Comparison of ENCODE assay signal across 20 cellular contexts in the genomic region with DNA sequence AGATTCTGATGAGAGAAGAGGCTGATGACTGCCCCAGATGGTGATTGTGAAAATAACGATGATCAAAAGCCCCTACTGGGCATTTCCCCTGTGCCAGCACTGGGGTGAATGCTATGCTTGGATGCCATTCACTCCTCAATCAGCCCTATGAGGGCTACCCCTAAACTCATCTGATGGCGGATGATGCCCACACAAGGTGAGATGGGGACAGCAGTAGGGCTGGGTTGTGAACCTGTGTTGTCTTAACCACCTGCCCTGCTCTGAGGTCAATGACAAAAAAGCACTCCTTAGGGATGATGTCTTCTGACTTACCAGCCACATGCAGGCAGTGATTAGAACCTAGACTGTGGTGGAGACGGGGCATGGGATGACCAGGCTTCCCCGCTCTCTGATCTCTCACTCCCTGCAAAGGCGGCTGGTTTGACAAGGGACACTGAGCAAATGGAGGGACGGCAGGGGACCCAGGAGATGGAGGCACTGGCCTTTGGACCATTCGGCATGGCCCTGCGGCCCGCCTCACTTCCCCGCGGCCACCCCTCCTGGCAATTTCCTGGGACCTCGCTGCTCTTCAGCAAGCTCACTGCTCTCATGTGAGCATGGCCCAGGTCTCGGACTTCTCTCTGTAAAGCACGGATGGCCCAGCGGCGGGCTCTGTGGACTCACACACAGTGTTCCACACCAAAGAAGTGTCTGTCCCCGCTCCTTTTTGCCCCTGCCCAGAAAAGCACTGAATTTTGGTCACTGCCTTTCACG.
DNase-seq lines count a peak whose midpoint lies in the region; ATAC-seq, FAIRE-seq and TF ChIP-seq lines count a peak whose summit lies in the region.
"Had no signal": no experiment of that assay in that cellular context is flagged by ENCODE, and none has a peak within 500 bp of the region (broad histone marks: within the 10 kb centered on the region; RNA-seq: fewer than 3 reads in every experiment).

No MANE protein-coding gene starts in this region.

- ATAC-seq in GM12878 (peak; percentile 44), HG03469 (IDR thresholded peaks at IDR 0.05; ENCODE audit: unreplicated experiment) (no peak)
- ATAC-seq: HepG2 had no signal

- POLR2A ChIA-PET in GM12878 (lab: Charles Lee) = no interaction called here

- H3K18ac ChIP-seq in mesenchymal stem cell (ENCODE audit: low read depth in 1 of 2, low read length in 2 of 2) = peak overlapping the region in 1 of 2 experiments; percentile 50

- H2BK12ac ChIP-seq in mesenchymal stem cell (ENCODE audit: low read length in 2 of 2) = peak overlapping the region; percentile 49 to 82

- no peak overlapping the region for H2BK5ac ChIP-seq in mesenchymal stem cell (ENCODE audit: low read depth, low read length, poor library complexity, severe bottlenecking)

- H3K36me3 ChIP-seq in HUES48 (ENCODE audit: control insufficient read depth, insufficient read depth, low read length) (no peaks in the 10 kb centered on the region), GM12878 (ENCODE audit: control insufficient read depth in 2 of 2, insufficient read depth in 2 of 2, low read length in 1 of 2) (no peaks in the 10 kb centered on the region), mesenchymal stem cell (ENCODE audit: control insufficient read depth in 1 of 2, insufficient read depth in 2 of 2, low read depth in 1 of 2, low read length in 2 of 2) (no peaks in the 10 kb centered on the region), osteoblast (ENCODE audit: insufficient read depth, low read length) (no peaks in the 10 kb centered on the region)

- H3K27me3 ChIP-seq in HUES48 (ENCODE audit: control insufficient read depth, insufficient read depth, low read length) (no peaks in the 10 kb centered on the region), GM12878 (replicated peaks in 1 of 2; ENCODE audit: control insufficient read depth in 2 of 2, insufficient read depth in 2 of 2, low read length in 1 of 2) (peaks cover 1 to 2% of the 10 kb centered on the region in 2 experiments; a peak in 2 of 4 replicates), mesenchymal stem cell (ENCODE audit: control insufficient read depth in 1 of 2, insufficient read depth in 1 of 2, low read length in 2 of 2) (peaks cover 0 to 21% of the 10 kb centered on the region in 2 experiments), osteoblast (ENCODE audit: insufficient read depth, low read length) (no peaks in the 10 kb centered on the region)

- no peak overlapping the region for H3K14ac ChIP-seq in mesenchymal stem cell (ENCODE audit: low read length in 2 of 2)

- BruUV-seq in GM12878 (replicated peaks; lab: Mats Ljungman, UMichigan) = no TSS peak

- TF ChIP-seq RAD21 in GM12878 (IDR thresholded peaks at IDR 0.05; ENCODE audit: insufficient read depth, low read depth, low read length) = no peak

- FAIRE-seq in GM12878 (lab: Jason Lieb, UNC) = no peak
- FAIRE-seq: HepG2 had no signal

- RAD21 ChIA-PET in GM12878 (lab: Charles Lee; ENCODE audit: unreplicated experiment) = no interaction called here

- no peaks in the 10 kb centered on the region for H3K79me1 ChIP-seq in mesenchymal stem cell (replicated peaks; ENCODE audit: low read length, poor library complexity, severe bottlenecking)

- H3K4me2 ChIP-seq in GM12878 (ENCODE audit: control insufficient read depth, insufficient read depth) (no peak overlapping the region), mesenchymal stem cell (ENCODE audit: low read length, poor library complexity, severe bottlenecking) (no peak overlapping the region), osteoblast (ENCODE audit: insufficient read depth, low read length) (no peak overlapping the region)

- H3K9me3 ChIP-seq in HUES48 (ENCODE audit: control insufficient read depth, insufficient read depth, low read length) (0 out of 2 replicates have a peak, but pooled peaks cover 6% of the 10 kb centered on the region), GM12878 (replicated peaks; ENCODE audit: control insufficient read depth, insufficient read depth, low read length) (no peaks in the 10 kb centered on the region; the same call in 2 of the 3 replicates), mesenchymal stem cell (ENCODE audit: control insufficient read depth, low read length) (peaks cover 9% of the 10 kb centered on the region), osteoblast (ENCODE audit: low read depth, low read length) (no peaks in the 10 kb centered on the region)

- H4K20me1 ChIP-seq in GM12878 (ENCODE audit: control insufficient read depth, insufficient read depth) (no peaks in the 10 kb centered on the region), osteoblast (ENCODE audit: insufficient read depth, low read length) (no peaks in the 10 kb centered on the region)

- H2AFZ ChIP-seq in GM12878 (ENCODE audit: control insufficient read depth, low read depth, low read length) (no peak overlapping the region), mesenchymal stem cell (ENCODE audit: low read depth, low read length) (no peak overlapping the region), osteoblast (ENCODE audit: low read length) (no peak overlapping the region)

- no peak overlapping the region for H4K91ac ChIP-seq in mesenchymal stem cell (ENCODE audit: low read length)

- CTCF ChIA-PET in GM12878 (lab: Yijun Ruan, JAX) = no interaction called here

- DNase-seq in GM12878 (ENCODE audit: low read depth, low spot score) (no peak), mesenchymal stem cell (no peak), osteoblast (ENCODE audit: insufficient read length, low spot score, missing footprints) (peak; percentile 83), midbrain (lab: John Stamatoyannopoulos, UW) (no peak), HK-2 (ENCODE audit: unreplicated experiment) (no peak), glomerular visceral epithelial cell (ENCODE audit: extremely low spot score) (no peak)
- DNase-seq: C1 segment of cervical spinal cord; DMS53; EL; KG1; MV-4-11; NCI-H187; NCI-H2107; NCI-H510A; NCI-H748 treated with DMSO at 0.1 percent for 48 hours; NK-92 treated with Interleukin-12 subunit alpha and Interleukin-12 subunit beta, amount 100 ng/mL, for 24 hours; RPMI8226 had no signal

- H2BK120ac ChIP-seq in mesenchymal stem cell (ENCODE audit: low read depth, low read length) = peak overlapping the region; percentile 85

- in situ Hi-C loops in GM12878 (cut with MboI) = no loop called here

- SMC1A ChIA-PET in GM12878 (lab: Charles Lee; ENCODE audit: uncharacterized antibody, unreplicated experiment) = no interaction called here

- no peak overlapping the region for H2AK5ac ChIP-seq in mesenchymal stem cell (ENCODE audit: low read length, severe bottlenecking)

- TF ChIP-seq CTCF in GM12878 (IDR thresholded peaks at IDR 0.05 in 2 of 3, conservative IDR thresholded peaks at IDR 0.05 in 1 of 3; ENCODE audit: control insufficient read depth in 2 of 3, extremely low read depth in 1 of 3, insufficient read depth in 1 of 3, low read depth in 3 of 3, low read length in 3 of 3) (no peak), osteoblast (IDR thresholded peaks at IDR 0.05; ENCODE audit: extremely low read depth, low read depth, low read length) (no peak)

- H3K27ac ChIP-seq in HUES48 (ENCODE audit: low read depth, low read length) (peak overlapping the region; percentile 98), GM12878 (ENCODE audit: control insufficient read depth, insufficient read depth) (no peak overlapping the region), mesenchymal stem cell (ENCODE audit: low read length, poor library complexity, severe bottlenecking) (no peak overlapping the region), osteoblast (ENCODE audit: low read depth, low read length) (no peak overlapping the region)

- H3K79me2 ChIP-seq in GM12878 (ENCODE audit: control insufficient read depth, insufficient read depth, low read length) (no peaks in the 10 kb centered on the region), osteoblast (ENCODE audit: insufficient read depth, low read length) (no peaks in the 10 kb centered on the region)

- H3K9ac ChIP-seq in HUES48 (ENCODE audit: low read depth, low read length) = no peak overlapping the region
- no peak overlapping the region for H3K9ac ChIP-seq in GM12878 (ENCODE audit: control insufficient read depth, insufficient read depth, low read length)
- no peak overlapping the region for H3K9ac ChIP-seq in mesenchymal stem cell (ENCODE audit: low read length)

- H3K4ac ChIP-seq in mesenchymal stem cell (ENCODE audit: low read depth in 1 of 2, low read length in 2 of 2) = peak overlapping the region in 1 of 2 experiments; percentile 19

- no peak overlapping the region for H2BK15ac ChIP-seq in mesenchymal stem cell (ENCODE audit: low read depth, poor library complexity, severe bottlenecking)

- H3K23ac ChIP-seq in mesenchymal stem cell (ENCODE audit: low read length in 2 of 2) = no peak overlapping the region

- no peak for TF ChIP-seq POLR2A in GM12878 (IDR thresholded peaks at IDR 0.05; ENCODE audit: low read depth, low read length)

- no peak for TF ChIP-seq EP300 in GM12878 (IDR thresholded peaks at IDR 0.05; ENCODE audit: borderline replicate concordance in 1 of 2, control insufficient read depth in 1 of 2, low read depth in 2 of 2, low read length in 2 of 2)

- H3K4me1 ChIP-seq in HUES48 (ENCODE audit: control insufficient read depth, insufficient read depth, low read length) (peaks cover 28% of the 10 kb centered on the region), GM12878 (ENCODE audit: control insufficient read depth, insufficient read depth, low read length) (no peaks in the 10 kb centered on the region), mesenchymal stem cell (ENCODE audit: control insufficient read depth, insufficient read depth, low read depth, low read length) (peaks cover 22% of the 10 kb centered on the region), osteoblast (ENCODE audit: insufficient read depth, low read length) (no peaks in the 10 kb centered on the region)

- intact Hi-C loops in GM12878 (cut with micrococcal nuclease; ENCODE audit: unreplicated experiment) = no loop called here

- 37% methylated on average over 17 of the region's 18 CpGs for WGBS in GM12878 (ENCODE audit: insufficient coverage, insufficient replicate concordance, low lambda C conversion rate, missing lambda C conversion rate)
- WGBS in mesenchymal stem cell = 96% methylated on average over 18 of the region's 18 CpGs

- H3K4me3 ChIP-seq in HUES48 (ENCODE audit: low read depth, low read length) (no peak overlapping the region), GM12878 (no peak overlapping the region), mesenchymal stem cell (ENCODE audit: insufficient read depth in 1 of 2, low read depth in 1 of 2, low read length in 2 of 2) (no peak overlapping the region), osteoblast (ENCODE audit: insufficient read depth, low read length) (no peak overlapping the region)

- peak overlapping the region; percentile 74 for H4K8ac ChIP-seq in mesenchymal stem cell (ENCODE audit: low read length)

TF ChIP-seq in GM12878, 131 proteins besides CTCF, POLR2A, EP300 and RAD21 (continues in another document):
- no peak for TF ChIP-seq SMAD5 (IDR thresholded peaks at IDR 0.05; ENCODE audit: low read depth)
- no peak for TF ChIP-seq PAX5 (IDR thresholded peaks at IDR 0.05; ENCODE audit: borderline replicate concordance, low read depth, low read length)
